ENCODE assay signal across 25 cellular contexts in genomic region chr19:28425431-28425931, GRCh38.
DNase-seq lines count a peak whose midpoint lies in the region; ATAC-seq, FAIRE-seq and TF ChIP-seq lines count a peak whose summit lies in the region.
"Had no signal": no experiment of that assay in that cellular context is flagged by ENCODE, and none has a peak within 500 bp of the region (broad histone marks: within the 10 kb centered on the region; RNA-seq: fewer than 3 reads in every experiment).

No MANE protein-coding gene starts in this region.

- ATAC-seq in T-cell (replicated peaks in 1 of 4) (no peak), HG02623 (IDR thresholded peaks at IDR 0.05; ENCODE audit: unreplicated experiment) (no peak), HG03521 (IDR thresholded peaks at IDR 0.05; ENCODE audit: unreplicated experiment) (no peak)
- ATAC-seq: activated CD8-positive, alpha-beta T cell treated with anti-CD3 and anti-CD28 coated beads for 36 hours; HCT116; lower lobe of right lung; stimulated activated naive CD8-positive, alpha-beta T cell treated with anti-CD3 and anti-CD28 coated beads, Interleukin-15, Interleukin-2, amounts not matched to agents 100 U/mL and 50 U/mL, for 24 hours; T-helper 17 cell had no signal

- H4K20me1 ChIP-seq in astrocyte (ENCODE audit: insufficient read depth, low read length), result no peaks in the 10 kb centered on the region

- no peak overlapping the region for H2AFZ ChIP-seq in astrocyte (ENCODE audit: low read depth, low read length)
- H2AFZ ChIP-seq: parathyroid adenoma had no signal

- peaks cover 58% of the 10 kb centered on the region for H3K4me1 ChIP-seq in HEK293 (ENCODE audit: control insufficient read depth, insufficient read depth, low read length)
- H3K4me1 ChIP-seq in astrocyte (ENCODE audit: insufficient read depth, low read length), result peaks cover 20% of the 10 kb centered on the region
- H3K4me1 ChIP-seq in ovary (ENCODE audit: insufficient read depth), result no peaks in the 10 kb centered on the region
- H3K4me1 ChIP-seq: Caco-2, lower lobe of right lung, parathyroid adenoma, tibial artery had no signal

- peaks cover 38% of the 10 kb centered on the region for H3K4me1 Mint-ChIP-seq in astrocyte (ENCODE audit: low read depth, unreplicated experiment)
- H3K4me1 Mint-ChIP-seq in T-cell, result peaks cover 0 to 5% (median 4%) of the 10 kb centered on the region in 3 donors
- H3K4me1 Mint-ChIP-seq: T-helper 17 cell had no signal

- TF ChIP-seq POLR2A in ovary (IDR thresholded peaks at IDR 0.05), result no peak

- H3K27ac ChIP-seq in HEK293 (ENCODE audit: extremely low read depth, low read depth, low read length), result peak overlapping the region; percentile 84
- peak overlapping the region; percentile 48 for H3K27ac ChIP-seq in astrocyte (ENCODE audit: low read depth, low read length)
- no peak overlapping the region for H3K27ac ChIP-seq in ovary
- H3K27ac ChIP-seq: lower lobe of right lung, parathyroid adenoma, skin epidermis, tibial artery had no signal

- H3K27ac Mint-ChIP-seq in astrocyte (ENCODE audit: unreplicated experiment) (no peak overlapping the region), T-cell (no peak overlapping the region)
- H3K27ac Mint-ChIP-seq: activated CD8-positive, alpha-beta T cell treated with anti-CD3 and anti-CD28 coated beads for 36 hours; B cell; T-helper 17 cell had no signal

- POLR2A ChIA-PET in HEK293 (lab: Yijun Ruan, JAX), result interaction anchor here (1.3 to 1.9 kb wide), 2 partner anchors 25 to 208 kb away, joined by 3 to 4 read pairs; no protein-coding TSS in a partner anchor
- POLR2A ChIA-PET in T-cell (lab: Charles Lee), result no interaction called here

- CTCF ChIA-PET in HEK293 (lab: Yijun Ruan, JAX) (interaction anchor here (0.8 to 2.6 kb wide), 5 partner anchors 11 to 459 kb away, joined by 3 to 9 read pairs (median 6); no protein-coding TSS in a partner anchor), T-cell (lab: Charles Lee) (no interaction called here)

- H3K4me3 Mint-ChIP-seq in astrocyte (ENCODE audit: unreplicated experiment), result no peak overlapping the region
- no peak overlapping the region for H3K4me3 Mint-ChIP-seq in T-cell
- H3K4me3 Mint-ChIP-seq: activated CD8-positive, alpha-beta T cell treated with anti-CD3 and anti-CD28 coated beads for 36 hours; B cell; T-helper 17 cell had no signal

- peak; percentile 91 for DNase-seq in astrocyte (ENCODE audit: low read depth)
- peak; percentile 58 for DNase-seq in kidney tubule cell (ENCODE audit: low spot score)
- DNase-seq in T-cell, result no peak
- DNase-seq in ovary, result no peak
- DNase-seq: activated CD4-positive, CD25-positive, alpha-beta regulatory T cell; activated CD8-positive, alpha-beta T cell treated with anti-CD3 and anti-CD28 coated beads for 36 hours; activated naive CD4-positive, alpha-beta T cell; activated T-cell treated with anti-CD3 and anti-CD28 coated beads, Interleukin-2, amount 50 U/mL, for 1 hour; Caco-2; GDM1; lower lobe of right lung; NCI-H187 treated with DMSO at 0.1 percent for 48 hours; SIG-M5; stimulated activated naive CD8-positive, alpha-beta T cell treated with anti-CD3 and anti-CD28 coated beads, Interleukin-15, Interleukin-2, amounts not matched to agents 100 U/mL and 50 U/mL, for 24 hours; T-helper 17 cell; tibial artery had no signal

- H3K27me3 ChIP-seq in astrocyte (ENCODE audit: insufficient read depth, low read length) (no peaks in the 10 kb centered on the region), ovary (no peaks in the 10 kb centered on the region)
- H3K27me3 ChIP-seq: tibial artery had no signal

- TF ChIP-seq CTCF in HEK293 (tag by site-specific recombination; IDR thresholded peaks at IDR 0.05) (no peak), astrocyte (IDR thresholded peaks at IDR 0.05; ENCODE audit: insufficient read depth, low read depth, low read length) (no peak), ovary (IDR thresholded peaks at IDR 0.05) (no peak)

- peaks cover 12% of the 10 kb centered on the region for H3K27me3 Mint-ChIP-seq in astrocyte (ENCODE audit: low read depth, unreplicated experiment)
- H3K27me3 Mint-ChIP-seq in T-cell, result peaks cover 3 to 9% of the 10 kb centered on the region in 2 donors
- H3K27me3 Mint-ChIP-seq: B cell, T-helper 17 cell had no signal

- peak overlapping the region; percentile 29 for H3K9ac ChIP-seq in astrocyte (ENCODE audit: low read length)
- H3K9ac ChIP-seq: parathyroid adenoma had no signal

- peak; percentile 66 for FAIRE-seq in astrocyte (lab: Jason Lieb, UNC)
- FAIRE-seq: colon, GM19239 had no signal

- peak overlapping the region; percentile 71 for H3K4me2 ChIP-seq in astrocyte (ENCODE audit: low read length)

- H3K36me3 Mint-ChIP-seq in astrocyte (ENCODE audit: low read depth, unreplicated experiment) (peaks cover 2% of the 10 kb centered on the region), T-cell (no peaks in the 10 kb centered on the region)

- no peak for TF ChIP-seq EP300 in ovary (IDR thresholded peaks at IDR 0.05)

- no peaks in the 10 kb centered on the region; a peak in 1 of 3 replicates for H3K36me3 ChIP-seq in HEK293 (ENCODE audit: control insufficient read depth in 2 of 2, insufficient read depth in 1 of 2, low read length in 2 of 2)
- H3K36me3 ChIP-seq in astrocyte (ENCODE audit: insufficient read depth, low read length), result no peaks in the 10 kb centered on the region
- no peaks in the 10 kb centered on the region for H3K36me3 ChIP-seq in ovary
- H3K36me3 ChIP-seq: lower lobe of right lung, tibial artery had no signal

- WGBS in ovary, 3 donors, result 12 to 20% (median 14%) methylated on average over 8 of the region's 8 CpGs

- H3K9me3 ChIP-seq in HEK293 (ENCODE audit: control insufficient read depth, insufficient read depth, low read depth, low read length) (peaks cover 3% of the 10 kb centered on the region; the same call in 1 of the 2 replicates), astrocyte (ENCODE audit: insufficient read depth, low read depth, low read length) (no peaks in the 10 kb centered on the region), ovary (no peaks in the 10 kb centered on the region)
- H3K9me3 ChIP-seq: Caco-2, lower lobe of right lung, tibial artery had no signal

- no peak overlapping the region for H3K4me3 ChIP-seq in HEK293 (ENCODE audit: low read depth, low read length)
- H3K4me3 ChIP-seq in astrocyte (ENCODE audit: insufficient read depth, low read depth, low read length), result no peak overlapping the region
- H3K4me3 ChIP-seq in ovary, result no peak overlapping the region
- H3K4me3 ChIP-seq: lower lobe of right lung, skin epidermis, tibial artery had no signal

- H3K79me2 ChIP-seq in astrocyte (ENCODE audit: insufficient read depth, low read length), result no peaks in the 10 kb centered on the region
- H3K79me2 ChIP-seq: parathyroid adenoma had no signal

- H3K9me3 Mint-ChIP-seq in astrocyte (ENCODE audit: unreplicated experiment) (peaks cover 2% of the 10 kb centered on the region), T-cell (peaks cover 0 to 2% (median 2%) of the 10 kb centered on the region in 3 donors)
- H3K9me3 Mint-ChIP-seq: activated CD8-positive, alpha-beta T cell treated with anti-CD3 and anti-CD28 coated beads for 36 hours had no signal

- intact Hi-C loops in ovary (cut with DNase I), result no loop called here

TF ChIP-seq in HEK293, 187 proteins besides CTCF, POLR2A, EP300 and RAD21 (continues in another document):
- TF ChIP-seq HIC1 (tag by site-specific recombination; IDR thresholded peaks at IDR 0.05) (peak; percentile 94), GLIS1 (tag by site-specific recombination; IDR thresholded peaks at IDR 0.05) (peak; percentile 97), KLF1 (tag by site-specific recombination; IDR thresholded peaks at IDR 0.05) (0 out of 2 replicates have a peak, but pooled peaks have one; percentile 17), ZNF776 (tag by site-specific recombination; IDR thresholded peaks at IDR 0.05; ENCODE audit: borderline replicate concordance) (no peak), ELK4 (IDR thresholded peaks at IDR 0.05; ENCODE audit: borderline replicate concordance, low read depth, low read length) (no peak), ZNF366 (tag by site-specific recombination; conservative IDR thresholded peaks at IDR 0.05) (no peak; the same call in 1 of the 2 replicates)

Comparison
In these comparisons a context has a peak if more than half of its experiments do, and no peak if none do; other contexts are left out.
1. H3K27ac ChIP-seq: peak in HEK293 (single experiment) and astrocyte (single experiment); none in ovary (0 of 2).
2. DNase-seq: peak in astrocyte (single experiment) and kidney tubule cell (single experiment); none in T-cell (0 of 34) and ovary (0 of 5).